ENCODE assay signal across 8 cellular contexts in genomic region chr11:128582496-128583366, GRCh38. TPM values are rescaled to one million over a fixed set of nuclear protein-coding genes. Genes with fewer than 3 reads are reported as not detected.
DNase-seq lines count a peak whose midpoint lies in the region; TF ChIP-seq lines count a peak whose summit lies in the region.

No MANE protein-coding gene starts in this region.

- 34% methylated on average over 8 of the region's 8 CpGs for WGBS in prostate gland

- H3K27me3 ChIP-seq in BLaER1 treated with 17β-estradiol and CSF1 and Interleukin-3, amounts not matched to agents 10 nM and 100 nM, result no peaks in the 10 kb centered on the region
- H3K27me3 ChIP-seq in HUES6 (ENCODE audit: control insufficient read depth, insufficient read depth, low read length) (peaks cover 8% of the 10 kb centered on the region; the same call in 1 of the 2 replicates), dorsolateral prefrontal cortex (peaks cover 0 to 96% (median 51%) of the 10 kb centered on the region in 45 donors), prostate gland (replicated peaks; ENCODE audit: insufficient read depth) (no peaks in the 10 kb centered on the region)

- H3K4me3 ChIP-seq in BLaER1 treated with 17β-estradiol and CSF1 and Interleukin-3, amounts not matched to agents 10 nM and 100 nM, result no peak overlapping the region
- peak overlapping the region; percentile 49 for H3K4me3 ChIP-seq in HUES6 (ENCODE audit: low read depth, low read length)
- no peak overlapping the region for H3K4me3 ChIP-seq in dorsolateral prefrontal cortex
- H3K4me3 ChIP-seq in prostate gland, result no peak overlapping the region

- no peaks in the 10 kb centered on the region for H4K20me1 ChIP-seq in BLaER1 treated with 17β-estradiol and CSF1 and Interleukin-3, amounts not matched to agents 10 nM and 100 nM

- H3K4me1 ChIP-seq in BLaER1 treated with 17β-estradiol and CSF1 and Interleukin-3, amounts not matched to agents 10 nM and 100 nM, result peaks cover 48 to 76% (median 53%) of the 10 kb centered on the region in 10 experiments
- H3K4me1 ChIP-seq in HUES6 (ENCODE audit: control insufficient read depth, insufficient read depth, low read length), result peaks cover 68% of the 10 kb centered on the region
- no peaks in the 10 kb centered on the region for H3K4me1 ChIP-seq in prostate gland (replicated peaks)

- intact Hi-C loops in dorsolateral prefrontal cortex (cut with DNase I), result no loop called here
- intact Hi-C loops in prostate gland (cut with DNase I), result no loop called here

- peak overlapping the region in 2 of 11 experiments; percentile 81 to 87; a peak in 3 of 22 replicates for H3K27ac ChIP-seq in BLaER1 treated with 17β-estradiol and CSF1 and Interleukin-3, amounts not matched to agents 10 nM and 100 nM
- peak overlapping the region; percentile 66 for H3K27ac ChIP-seq in HUES6 (ENCODE audit: low read depth, low read length)
- no peak overlapping the region for H3K27ac ChIP-seq in dorsolateral prefrontal cortex
- H3K27ac ChIP-seq in prostate gland, result no peak overlapping the region

- H3K9ac ChIP-seq in BLaER1 treated with 17β-estradiol and CSF1 and Interleukin-3, amounts not matched to agents 10 nM and 100 nM, result 0 out of 22 replicates have a peak overlapping the region, but pooled peaks of 1 of the 11 experiments have one; percentile 15
- peak overlapping the region; percentile 18 for H3K9ac ChIP-seq in HUES6 (ENCODE audit: low read length)

- peak; percentile 68 for DNase-seq in brain pericyte (ENCODE audit: low read depth, low spot score)
- DNase-seq in lung microvascular endothelial cell (ENCODE audit: low read depth in 2 of 2), result peak; percentile 66 to 91
- DNase-seq in putamen (ENCODE audit: low spot score), result no peak
- no peak for DNase-seq in GOT3 (lab: John Stamatoyannopoulos, UW)
- no peak for DNase-seq in dorsolateral prefrontal cortex
- DNase-seq in prostate gland (ENCODE audit: low spot score), result no peak

- TF ChIP-seq CTCF in dorsolateral prefrontal cortex (IDR thresholded peaks at IDR 0.05 in 54 of 56, conservative IDR thresholded peaks at IDR 0.05 in 2 of 56; ENCODE audit: low read depth in 1 of 56, partially characterized antibody in 56 of 56) (no peak), prostate gland (IDR thresholded peaks at IDR 0.05) (no peak)

- peak overlapping the region in 7 of 11 experiments; percentile 18 to 80 (median 37); a peak in 10 of 22 replicates for H3K4me2 ChIP-seq in BLaER1 treated with 17β-estradiol and CSF1 and Interleukin-3, amounts not matched to agents 10 nM and 100 nM

- no peaks in the 10 kb centered on the region for H3K36me3 ChIP-seq in BLaER1 treated with 17β-estradiol and CSF1 and Interleukin-3, amounts not matched to agents 10 nM and 100 nM
- H3K36me3 ChIP-seq in HUES6 (ENCODE audit: control insufficient read depth, insufficient read depth, low read length) (no peaks in the 10 kb centered on the region), prostate gland (no peaks in the 10 kb centered on the region)

- TF ChIP-seq POLR2A in prostate gland (IDR thresholded peaks at IDR 0.05), result no peak

- 0 out of 22 replicates have a peak, but pooled peaks cover 0 to 5% (median 0%) of the 10 kb centered on the region in 11 experiments for H3K9me3 ChIP-seq in BLaER1 treated with 17β-estradiol and CSF1 and Interleukin-3, amounts not matched to agents 10 nM and 100 nM (replicated peaks in 1 of 11)
- no peaks in the 10 kb centered on the region for H3K9me3 ChIP-seq in HUES6 (ENCODE audit: control insufficient read depth, insufficient read depth, low read depth, low read length)
- no peaks in the 10 kb centered on the region for H3K9me3 ChIP-seq in prostate gland

RNA-seq across cellular contexts. Expression of gene ETS1, which starts 4.6 kb away (rescaled TPM):
- 86.3 and 88.5 TPM in 2 replicates for total RNA-seq in lung microvascular endothelial cell
- 10 to 100 TPM in 119 of 120 experiments, 1 to 10 TPM in 1; 9.6 to 30.0 (median 15.3) TPM for total RNA-seq in dorsolateral prefrontal cortex
- 10 to 100 TPM; 15.2 to 30.0 TPM for total RNA-seq in prostate gland

Comparison
In these comparisons a context has a peak if more than half of its experiments do, and no peak if none do; other contexts are left out.
1. DNase-seq: peak in brain pericyte (single experiment) and lung microvascular endothelial cell (2 of 2); none in putamen (single experiment), GOT3 (single experiment), dorsolateral prefrontal cortex (0 of 10) and prostate gland (single experiment).